12 cellular contexts compared by ENCODE assay signal in the genomic region with DNA sequence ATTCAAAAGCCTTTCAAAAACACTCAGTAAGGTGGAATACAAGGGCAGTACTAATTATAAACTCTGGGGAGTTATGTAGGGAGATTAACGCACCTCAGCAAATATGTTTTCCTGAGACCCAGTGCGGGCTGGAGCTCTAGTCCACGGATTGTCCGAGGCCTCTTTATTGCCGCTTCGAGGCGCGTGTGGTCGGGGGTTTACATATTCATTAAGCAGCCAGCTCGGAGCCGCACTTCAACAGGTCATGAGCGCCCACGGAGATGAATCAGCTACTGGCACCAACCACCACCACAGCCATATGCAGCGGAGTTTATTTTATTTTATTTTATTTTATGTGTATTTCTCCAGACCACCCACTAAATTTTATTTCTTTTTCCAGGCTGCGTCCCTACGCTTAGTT.
"Had no signal": no experiment of that assay in that cellular context is flagged by ENCODE, and none has a peak within 500 bp of the region (broad histone marks: within the 10 kb centered on the region; RNA-seq: fewer than 3 reads in every experiment).

No MANE protein-coding gene starts in this region.

- H3K4me1 Mint-ChIP-seq: nephron progenitor cell had no signal

- H3K4me3 Mint-ChIP-seq: activated CD4-positive, alpha-beta T cell treated with anti-CD3 and anti-CD28 coated beads for 36 hours; nephron progenitor cell had no signal

- H3K27me3 Mint-ChIP-seq: activated CD4-positive, alpha-beta T cell treated with anti-CD3 and anti-CD28 coated beads for 36 hours had no signal

- H3K27me3 ChIP-seq: left lung, sigmoid colon, upper lobe of right lung had no signal

- H3K9me3 Mint-ChIP-seq: nephron progenitor cell had no signal

- H3K36me3 ChIP-seq: left lung, sigmoid colon, upper lobe of right lung had no signal

- H3K9me3 ChIP-seq: left lung, upper lobe of right lung had no signal

- ATAC-seq: left lung, upper lobe of right lung had no signal

- H3K27ac Mint-ChIP-seq: activated CD4-positive, alpha-beta T cell treated with anti-CD3 and anti-CD28 coated beads for 36 hours; nephron progenitor cell had no signal

- FAIRE-seq: bronchial epithelial cell had no signal

- H3K4me3 ChIP-seq: left lung, sigmoid colon, upper lobe of right lung had no signal

- DNase-seq: activated CD4-positive, alpha-beta T cell treated with anti-CD3 and anti-CD28 coated beads for 36 hours; activated CD8-positive, alpha-beta memory T cell treated with anti-CD3 and anti-CD28 coated beads for 24 hours; activated naive CD4-positive, alpha-beta T cell treated with anti-CD3 and anti-CD28 coated beads, Interleukin-2, amount 50 U/mL, for 16 hours; anterior cingulate cortex; dorsolateral prefrontal cortex; islet precursor cell; left lung; nephron progenitor cell; sigmoid colon; T1000; upper lobe of right lung had no signal
